ENCODE assay signal across 10 cellular contexts in genomic region chr21:30434033-30434631, GRCh38. TPM values are rescaled to one million over a fixed set of nuclear protein-coding genes. Genes with fewer than 3 reads are reported as not detected.
DNase-seq lines count a peak whose midpoint lies in the region; ATAC-seq and TF ChIP-seq lines count a peak whose summit lies in the region.
"Had no signal": no experiment of that assay in that cellular context is flagged by ENCODE, and none has a peak within 500 bp of the region (broad histone marks: within the 10 kb centered on the region; RNA-seq: fewer than 3 reads in every experiment).

No MANE protein-coding gene starts in this region.

- no peak overlapping the region for H2BK5ac ChIP-seq in neuronal stem cell (ENCODE audit: low read length)

- no peak overlapping the region for H3K14ac ChIP-seq in neuronal stem cell (ENCODE audit: low read length)

- no peak overlapping the region for H4K91ac ChIP-seq in neuronal stem cell (ENCODE audit: low read depth, low read length, poor library complexity)

- no peak overlapping the region for H2AFZ ChIP-seq in neuronal stem cell (ENCODE audit: low read length)

- peaks cover 0 to 3% of the 10 kb centered on the region in 2 donors for H3K9me3 ChIP-seq in neuronal stem cell (replicated peaks in 1 of 2; ENCODE audit: control insufficient read depth in 2 of 2, insufficient read depth in 1 of 2, low read depth in 1 of 2, low read length in 2 of 2)
- H3K9me3 ChIP-seq: neutrophil had no signal

- H3K27ac ChIP-seq in coronary artery (no peak overlapping the region), neuronal stem cell (replicated peaks; ENCODE audit: low read length) (no peak overlapping the region)
- H3K27ac ChIP-seq: neutrophil had no signal

- H3K9ac ChIP-seq in neuronal stem cell (ENCODE audit: low read depth, low read length, poor library complexity), result no peak overlapping the region

- no peak overlapping the region for H3K4ac ChIP-seq in neuronal stem cell (ENCODE audit: low read length)

- TF ChIP-seq CTCF in coronary artery (IDR thresholded peaks at IDR 0.05), result peak; percentile 47

- no peak overlapping the region for H2BK120ac ChIP-seq in neuronal stem cell (ENCODE audit: low read depth, low read length)

- H3K4me2 ChIP-seq in neuronal stem cell (ENCODE audit: insufficient read depth, low read length, poor library complexity, severe bottlenecking), result no peak overlapping the region

- H3K27me3 ChIP-seq in neuronal stem cell (ENCODE audit: control insufficient read depth in 3 of 3, insufficient read depth in 3 of 3, low read depth in 1 of 3, low read length in 3 of 3), result no peaks in the 10 kb centered on the region
- H3K27me3 ChIP-seq: neutrophil had no signal

- ATAC-seq in HG02885 (IDR thresholded peaks at IDR 0.05; ENCODE audit: poor library complexity, unreplicated experiment) (peak; percentile 69), GM18517 (IDR thresholded peaks at IDR 0.05; ENCODE audit: unreplicated experiment) (no peak)

- no peak overlapping the region for H2BK15ac ChIP-seq in neuronal stem cell (ENCODE audit: low read length)

- DNase-seq in NCI-H1417 (lab: John Stamatoyannopoulos, UW) (peak; percentile 2 to 40 (median 19)), NCI-H1417 treated with DMSO at 0.1 percent for 48 hours (lab: John Stamatoyannopoulos, UW) (no peak), OCI-M1 (lab: John Stamatoyannopoulos, UW) (peak; percentile 63), coronary artery (ENCODE audit: low spot score) (no peak), neuronal stem cell (ENCODE audit: low spot score) (peak; percentile 11), DMS79 (lab: John Stamatoyannopoulos, UW) (no peak)
- DNase-seq: activated B cell treated with CpG ODN at 0.5 μM for 24 hours had no signal

- H2AK5ac ChIP-seq in neuronal stem cell (ENCODE audit: low read depth, low read length), result no peak overlapping the region

- H4K8ac ChIP-seq in neuronal stem cell (ENCODE audit: low read depth, low read length), result no peak overlapping the region

- no CpG with 5 or more reads among the region's 10 CpGs for WGBS in neuronal stem cell (ENCODE audit: extremely low coverage in 2 of 2, insufficient read length in 2 of 2, insufficient replicate concordance in 1 of 2), 2 donors

- no peak overlapping the region for H2BK12ac ChIP-seq in neuronal stem cell (ENCODE audit: low read length)

- H3K18ac ChIP-seq in neuronal stem cell (ENCODE audit: low read length), result no peak overlapping the region

- no peak overlapping the region for H3K23ac ChIP-seq in neuronal stem cell (ENCODE audit: low read depth, low read length, poor library complexity)

- H3K4me1 ChIP-seq in neuronal stem cell (ENCODE audit: control insufficient read depth in 2 of 2, insufficient read depth in 1 of 2, low read depth in 1 of 2, low read length in 2 of 2), result peaks cover 0 to 2% of the 10 kb centered on the region in 2 donors

- no peaks in the 10 kb centered on the region for H3K36me3 ChIP-seq in neuronal stem cell (replicated peaks in 1 of 2; ENCODE audit: control insufficient read depth in 2 of 2, insufficient read depth in 2 of 2, low read length in 2 of 2)
- H3K36me3 ChIP-seq: neutrophil had no signal

- H3K4me3 ChIP-seq in coronary artery (no peak overlapping the region), neuronal stem cell (ENCODE audit: low read length in 2 of 2) (no peak overlapping the region)

- H3K79me1 ChIP-seq in neuronal stem cell (ENCODE audit: low read depth, low read length), result no peaks in the 10 kb centered on the region

RNA-seq across cellular contexts. Expression of gene KRTAP13-4, which starts 4.1 kb away (rescaled TPM):
- 0.20 TPM for polyA plus RNA-seq in neuronal stem cell (2013, experiment 1 of 2)
- 0.22 TPM for polyA plus RNA-seq in neuronal stem cell (2013, experiment 2 of 2)

RNA-seq across cellular contexts. Expression of gene KRTAP15-1, which starts 5.9 kb away (rescaled TPM):
- not detected for polyA plus RNA-seq in neuronal stem cell (2013, experiment 1 of 2)
- not detected for polyA plus RNA-seq in neuronal stem cell (2013, experiment 2 of 2)

RNA-seq across cellular contexts. Expression of gene KRTAP13-3, which starts 8.4 kb away (rescaled TPM):
- not detected for polyA plus RNA-seq in neuronal stem cell (2013, experiment 1 of 2)
- polyA plus RNA-seq in neuronal stem cell (2013, experiment 2 of 2), result not detected

RNA-seq across cellular contexts. Expression of gene KRTAP13-1, which starts 38.3 kb away (rescaled TPM):
- polyA plus RNA-seq in neuronal stem cell (2013, experiment 1 of 2), result not detected
- not detected for polyA plus RNA-seq in neuronal stem cell (2013, experiment 2 of 2)

RNA-seq across cellular contexts. Expression of gene KRTAP19-1, which starts 46.0 kb away (rescaled TPM):
- 0.07 TPM for polyA plus RNA-seq in neuronal stem cell (2013, experiment 1 of 2)
- 0.07 TPM for polyA plus RNA-seq in neuronal stem cell (2013, experiment 2 of 2)

Comparison
In these comparisons a context has a peak if more than half of its experiments do, and no peak if none do; other contexts are left out.
1. DNase-seq: peak in NCI-H1417 (3 of 3), OCI-M1 (single experiment) and neuronal stem cell (single experiment); none in NCI-H1417 treated with DMSO at 0.1 percent for 48 hours (single experiment), coronary artery (single experiment) and DMS79 (single experiment).